Comparison of ENCODE assay signal across 1 cellular context in the genomic region with DNA sequence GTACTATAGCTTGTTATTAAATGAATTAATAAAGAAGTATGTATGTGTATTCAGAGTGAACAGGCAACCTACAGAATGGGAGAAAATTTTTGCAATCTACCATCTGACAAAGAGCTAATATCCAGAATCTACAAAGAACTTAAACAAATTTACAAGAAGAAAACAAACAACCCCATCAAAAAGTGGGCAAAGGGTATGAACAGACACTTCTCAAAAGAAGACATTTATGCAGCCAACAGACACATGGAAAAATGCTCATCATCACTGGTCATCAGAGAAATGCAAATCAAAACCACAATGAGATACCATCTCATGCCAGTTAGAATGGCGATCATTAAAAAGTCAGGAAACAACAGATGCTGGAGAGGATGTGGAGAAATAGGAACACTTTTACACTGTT. TPM values are rescaled to one million over a fixed set of nuclear protein-coding genes. Genes with fewer than 3 reads are reported as not detected.
"Had no signal": no experiment of that assay in that cellular context is flagged by ENCODE, and none has a peak within 500 bp of the region (broad histone marks: within the 10 kb centered on the region; RNA-seq: fewer than 3 reads in every experiment).

No MANE protein-coding gene starts in this region.

RNA-seq across cellular contexts. Expression of a gene that starts 33.2 kb away (rescaled TPM):
- polyA plus RNA-seq: GM23248 had no signal
